ENCODE assay signal across 8 cellular contexts in genomic region chr5:112707187-112708179, GRCh38. TPM values are rescaled to one million over a fixed set of nuclear protein-coding genes. Genes with fewer than 3 reads are reported as not detected.
DNase-seq lines count a peak whose midpoint lies in the region; ATAC-seq and TF ChIP-seq lines count a peak whose summit lies in the region.

No MANE protein-coding gene starts in this region.

- ATAC-seq in HG02623 (IDR thresholded peaks at IDR 0.05; ENCODE audit: unreplicated experiment), result peak; percentile 89
- peak; percentile 90 for ATAC-seq in SK-N-SH treated with all-trans-retinoic acid at 6 μM for 48 hours

- DNase-seq in NCI-H1092 treated with DMSO at 0.1 percent for 48 hours (lab: John Stamatoyannopoulos, UW) (peak; percentile 97), glomerular visceral epithelial cell (ENCODE audit: extremely low spot score) (peak; percentile 99), occipital lobe (lab: John Stamatoyannopoulos, UW) (peak; percentile 96)

- H3K4me3 Mint-ChIP-seq in activated naive CD8-positive, alpha-beta T cell, result peak overlapping the region; percentile 94

- no peaks in the 10 kb centered on the region for H3K27me3 Mint-ChIP-seq in activated naive CD8-positive, alpha-beta T cell

- H3K36me3 Mint-ChIP-seq in activated naive CD8-positive, alpha-beta T cell, result peaks cover under 1% of the 10 kb centered on the region

- peaks cover 53% of the 10 kb centered on the region for H3K4me1 Mint-ChIP-seq in activated naive CD8-positive, alpha-beta T cell (ENCODE audit: low read depth)

- no peaks in the 10 kb centered on the region for H3K9me3 Mint-ChIP-seq in activated naive CD8-positive, alpha-beta T cell (ENCODE audit: low read depth)

- peak overlapping the region; percentile 88 for H3K27ac Mint-ChIP-seq in activated naive CD8-positive, alpha-beta T cell

- TF ChIP-seq POLR2A in GM10847 (IDR thresholded peaks at IDR 0.05; ENCODE audit: extremely low read depth, insufficient read length), result peak; percentile 89

- H3K27ac ChIP-seq in temporal lobe (ENCODE audit: low read depth, low read length), result peak overlapping the region; percentile 94

TF ChIP-seq in SK-N-SH treated with all-trans-retinoic acid at 6 μM for 48 hours, 23 proteins besides CTCF, POLR2A, EP300 and RAD21:
- TF ChIP-seq BACH2 (CRISPR knock-in tag; IDR thresholded peaks at IDR 0.05; ENCODE audit: borderline replicate concordance), result no peak
- 0 out of 2 replicates have a peak, but pooled peaks have one; percentile 57 for TF ChIP-seq GLIS3 (CRISPR knock-in tag; IDR thresholded peaks at IDR 0.05)
- 0 out of 2 replicates have a peak, but pooled peaks have one; percentile 34 for TF ChIP-seq CSDC2 (CRISPR knock-in tag; IDR thresholded peaks at IDR 0.05)
- no peak for TF ChIP-seq TOX (CRISPR knock-in tag; IDR thresholded peaks at IDR 0.05; ENCODE audit: borderline replicate concordance)
- no peak for TF ChIP-seq ARNTL (CRISPR knock-in tag; IDR thresholded peaks at IDR 0.05; ENCODE audit: borderline replicate concordance, low read depth)
- 0 out of 2 replicates have a peak, but pooled peaks have one; percentile 34 for TF ChIP-seq TSHZ2 (CRISPR knock-in tag; IDR thresholded peaks at IDR 0.05)
- TF ChIP-seq RARB (CRISPR knock-in tag; IDR thresholded peaks at IDR 0.05), result no peak
- no peak for TF ChIP-seq TCF4 (CRISPR knock-in tag; IDR thresholded peaks at IDR 0.05; ENCODE audit: borderline replicate concordance)
- no peak for TF ChIP-seq PATZ1 (CRISPR knock-in tag; IDR thresholded peaks at IDR 0.05; ENCODE audit: borderline replicate concordance)

RNA-seq across cellular contexts. Expression of gene APC, which starts 30.2 kb away (rescaled TPM):
- total RNA-seq in occipital lobe (423 TPM), temporal lobe (320 TPM)

Comparison
In these comparisons a context has a peak if more than half of its experiments do, and no peak if none do; other contexts are left out.
1. Peak in every context shown above with its lines: DNase-seq, ATAC-seq and H3K27ac ChIP-seq.